ENCODE assay signal across 27 cellular contexts in the genomic region with DNA sequence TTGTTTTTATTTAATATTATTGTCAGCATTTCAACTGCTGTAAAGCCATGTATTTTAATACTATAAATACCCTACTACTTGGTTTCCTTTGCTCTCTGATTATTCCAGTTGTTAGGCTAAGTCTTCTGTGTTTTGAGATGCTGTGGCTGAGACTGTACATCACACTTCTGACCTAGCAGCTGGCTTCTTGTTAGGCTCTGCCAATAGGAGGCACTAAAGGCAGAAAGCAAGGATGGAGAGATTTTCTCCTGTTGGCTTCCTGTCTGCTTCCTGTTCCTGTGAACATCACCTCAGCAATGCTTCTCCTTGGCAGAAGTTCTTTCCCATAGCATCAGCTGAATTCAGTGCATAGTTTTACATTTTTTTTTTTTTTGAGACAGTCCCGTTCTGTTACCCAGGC.
DNase-seq lines count a peak whose midpoint lies in the region; ATAC-seq and TF ChIP-seq lines count a peak whose summit lies in the region.
"Had no signal": no experiment of that assay in that cellular context is flagged by ENCODE, and none has a peak within 500 bp of the region (broad histone marks: within the 10 kb centered on the region; RNA-seq: fewer than 3 reads in every experiment).

No MANE protein-coding gene starts in this region.

- no peak for DNase-seq in SK-N-SH
- peak; percentile 29 for DNase-seq in SK-MEL-5 (ENCODE audit: low read depth, low spot score)
- DNase-seq in fibroblast of mammary gland (ENCODE audit: low read depth), result peak; percentile 9
- DNase-seq in transverse colon, result no peak
- no peak for DNase-seq in COLO668 (lab: John Stamatoyannopoulos, UW; ENCODE audit: unreplicated experiment)
- DNase-seq in activated CD8-positive, alpha-beta memory T cell treated with anti-CD3 and anti-CD28 coated beads, Interleukin-2, amount 10 ng/mL, durations not matched to agents 7 days and 5 days, result no peak
- DNase-seq in DMS53 treated with DMSO at 0.1 percent for 48 hours (lab: John Stamatoyannopoulos, UW; ENCODE audit: unreplicated experiment), result no peak
- DNase-seq: 8988T; activated CD4-positive, CD25-positive, alpha-beta regulatory T cell; activated naive CD4-positive, alpha-beta T cell treated with anti-CD3 and anti-CD28 coated beads for 36 hours; CD4-positive, alpha-beta memory T cell; dermis blood vessel endothelial cell; left cardiac atrium; NCI-H1105 treated with DMSO at 0.1 percent for 48 hours; NCI-H1930; NCI-H2171 treated with DMSO at 0.1 percent for 48 hours; NCI-H510A treated with DMSO at 0.1 percent for 48 hours; nephron progenitor cell; pancreas; stimulated activated naive B cell treated with anti-CD40 and anti-IgM and Interleukin-4, amounts not matched to agents 10 μg/mL and 1 μg/mL and 100 μg/mL, for 72 hours; substantia nigra; upper lobe of right lung had no signal

- H3K27me3 Mint-ChIP-seq in activated CD8-positive, alpha-beta memory T cell treated with anti-CD3 and anti-CD28 coated beads, Interleukin-2, amount 10 ng/mL, durations not matched to agents 7 days and 5 days, result peaks cover 29% of the 10 kb centered on the region

- POLR2A ChIA-PET in SK-N-SH (lab: Yijun Ruan, JAX), result no interaction called here

- 60% methylated on average over 1 of the region's 1 CpG for WGBS in SK-N-SH (ENCODE audit: low lambda C conversion rate)
- 73 to 83% methylated on average over 1 of the region's 1 CpG for WGBS in transverse colon (ENCODE audit: low coverage in 1 of 2), 2 donors

- H3K27me3 ChIP-seq in SK-N-SH (ENCODE audit: insufficient read depth) (peaks cover 6% of the 10 kb centered on the region; the same call in 1 of the 2 replicates), transverse colon (peaks cover 18% of the 10 kb centered on the region)
- H3K27me3 ChIP-seq: pancreas had no signal

- H3K4me1 ChIP-seq in SK-N-SH (ENCODE audit: control insufficient read depth in 1 of 2, insufficient read depth in 2 of 2, low read depth in 1 of 2, low read length in 1 of 2) (no peaks in the 10 kb centered on the region), transverse colon (no peaks in the 10 kb centered on the region)
- H3K4me1 ChIP-seq: pancreas, upper lobe of right lung had no signal

- H3F3A ChIP-seq in SK-N-SH (replicated peaks; ENCODE audit: insufficient read depth), result no peaks in the 10 kb centered on the region

- no peaks in the 10 kb centered on the region for H4K20me1 ChIP-seq in SK-N-SH (ENCODE audit: insufficient read depth)

- in situ Hi-C loops in SK-MEL-5 (cut with HindIII; ENCODE audit: low pct_unique_long_range_greater_than_20kb, low sequenced_read_pairs), result no loop called here
- in situ Hi-C loops in transverse colon (cut with MboI; ENCODE audit: low pct_ligation_motif_present in 1 of 4, low pct_unique_long_range_greater_than_20kb in 1 of 4, low sequenced_read_pairs in 3 of 4), result no loop called here

- ATAC-seq in SK-N-SH treated with all-trans-retinoic acid at 6 μM for 48 hours, result no peak
- ATAC-seq in activated CD8-positive, alpha-beta memory T cell treated with anti-CD3 and anti-CD28 coated beads, Interleukin-2, amount 10 ng/mL, durations not matched to agents 7 days and 5 days, result no peak
- ATAC-seq: K562; left cardiac atrium; pancreas; stimulated activated naive B cell treated with anti-CD40 and anti-IgM and Interleukin-4, amounts not matched to agents 10 μg/mL and 1 μg/mL and 100 μg/mL, for 72 hours; upper lobe of right lung had no signal

- TF ChIP-seq RAD21 in SK-N-SH (IDR thresholded peaks at IDR 0.05; ENCODE audit: low read length), result no peak

- no peaks in the 10 kb centered on the region for H3K36me3 Mint-ChIP-seq in activated CD8-positive, alpha-beta memory T cell treated with anti-CD3 and anti-CD28 coated beads, Interleukin-2, amount 10 ng/mL, durations not matched to agents 7 days and 5 days
- H3K36me3 Mint-ChIP-seq: CD4-positive, alpha-beta memory T cell; stimulated activated naive B cell treated with anti-CD40 and anti-IgM and Interleukin-4, amounts not matched to agents 10 μg/mL and 1 μg/mL and 100 μg/mL, for 72 hours had no signal

- no peak overlapping the region for H2AFZ ChIP-seq in SK-N-SH (ENCODE audit: low read depth)
- H2AFZ ChIP-seq: hepatocyte had no signal

- no peak for TF ChIP-seq POLR2A in transverse colon (IDR thresholded peaks at IDR 0.05)

- H3K36me3 ChIP-seq in SK-N-SH (replicated peaks in 1 of 2; ENCODE audit: control insufficient read depth in 1 of 2, insufficient read depth in 2 of 2, low read length in 1 of 2), result no peaks in the 10 kb centered on the region
- no peaks in the 10 kb centered on the region for H3K36me3 ChIP-seq in transverse colon
- H3K36me3 ChIP-seq: pancreas, upper lobe of right lung had no signal

- no peak overlapping the region for H3K27ac ChIP-seq in SK-N-SH (ENCODE audit: low read depth in 2 of 2, low read length in 1 of 2)
- no peak overlapping the region for H3K27ac ChIP-seq in transverse colon
- H3K27ac ChIP-seq: hepatocyte, pancreas, skin epidermis, upper lobe of right lung had no signal

- no peak overlapping the region for H3K4me2 ChIP-seq in SK-N-SH
- H3K4me2 ChIP-seq: hepatocyte had no signal

- CTCF ChIA-PET in SK-N-SH (lab: Yijun Ruan, JAX), result interaction anchor here (0.6 to 1.9 kb wide), 9 partner anchors 11 to 1122 kb away, joined by 3 to 17 read pairs (median 3); no protein-coding TSS in a partner anchor
- CTCF ChIA-PET in activated CD8-positive, alpha-beta memory T cell treated with anti-CD3 and anti-CD28 coated beads, Interleukin-2, amount 10 ng/mL, durations not matched to agents 7 days and 5 days (lab: Charles Lee), result no interaction called here

- no peak overlapping the region for H3K27ac Mint-ChIP-seq in activated CD8-positive, alpha-beta memory T cell treated with anti-CD3 and anti-CD28 coated beads, Interleukin-2, amount 10 ng/mL, durations not matched to agents 7 days and 5 days
- H3K27ac Mint-ChIP-seq: activated naive CD4-positive, alpha-beta T cell treated with anti-CD3 and anti-CD28 coated beads for 36 hours; activated T-helper 1 cell treated with anti-CD3 and anti-CD28 coated beads, Interleukin-12 subunit alpha, Interleukin-12 subunit beta, Interleukin-2, Interleukin-4 antibody, amounts not matched to agents 30 ng/mL and 10 ng/mL and 1 ng/mL, durations not matched to agents 14 hours and 24 hours and 36 hours; CD4-positive, alpha-beta memory T cell; nephron progenitor cell; stimulated activated naive B cell treated with anti-CD40 and anti-IgM and Interleukin-4, amounts not matched to agents 10 μg/mL and 1 μg/mL and 100 μg/mL, for 72 hours had no signal

- H3K9me2 ChIP-seq in SK-N-SH, result no peaks in the 10 kb centered on the region

- intact Hi-C loops in transverse colon (cut with DNase I; ENCODE audit: low total_unique reads), result loop anchor here (10.0 kb wide), 1 partner anchor 154 kb away; a partner anchor contains a TSS

- H3K9ac ChIP-seq in SK-N-SH, result no peak overlapping the region

- no peak overlapping the region for H3K4me3 Mint-ChIP-seq in activated CD8-positive, alpha-beta memory T cell treated with anti-CD3 and anti-CD28 coated beads, Interleukin-2, amount 10 ng/mL, durations not matched to agents 7 days and 5 days
- H3K4me3 Mint-ChIP-seq: activated naive CD4-positive, alpha-beta T cell treated with anti-CD3 and anti-CD28 coated beads for 36 hours; activated T-helper 1 cell treated with anti-CD3 and anti-CD28 coated beads, Interleukin-12 subunit alpha, Interleukin-12 subunit beta, Interleukin-2, Interleukin-4 antibody, amounts not matched to agents 30 ng/mL and 10 ng/mL and 1 ng/mL, durations not matched to agents 14 hours and 24 hours and 36 hours; CD4-positive, alpha-beta memory T cell; nephron progenitor cell; stimulated activated naive B cell treated with anti-CD40 and anti-IgM and Interleukin-4, amounts not matched to agents 10 μg/mL and 1 μg/mL and 100 μg/mL, for 72 hours had no signal

- no peaks in the 10 kb centered on the region for H3K9me3 ChIP-seq in SK-N-SH
- H3K9me3 ChIP-seq in transverse colon, result no peaks in the 10 kb centered on the region
- H3K9me3 ChIP-seq: pancreas, upper lobe of right lung had no signal

- no peaks in the 10 kb centered on the region for H3K79me2 ChIP-seq in SK-N-SH (ENCODE audit: insufficient read depth)
- H3K79me2 ChIP-seq: hepatocyte had no signal

- TF ChIP-seq EP300 in SK-N-SH (IDR thresholded peaks at IDR 0.05; ENCODE audit: borderline replicate concordance in 1 of 2, low read depth in 1 of 2, low read length in 1 of 2) (no peak), transverse colon (IDR thresholded peaks at IDR 0.05; ENCODE audit: low read depth) (no peak)

- H3K4me3 ChIP-seq in SK-N-SH (ENCODE audit: low read depth in 2 of 2, low read length in 1 of 2) (no peak overlapping the region), fibroblast of mammary gland (ENCODE audit: control insufficient read depth, low read depth, low read length) (no peak overlapping the region), transverse colon (no peak overlapping the region)
- H3K4me3 ChIP-seq: hepatocyte, K562, pancreas, skin epidermis, upper lobe of right lung had no signal

- no peaks in the 10 kb centered on the region for H3K9me3 Mint-ChIP-seq in activated CD8-positive, alpha-beta memory T cell treated with anti-CD3 and anti-CD28 coated beads, Interleukin-2, amount 10 ng/mL, durations not matched to agents 7 days and 5 days (ENCODE audit: low read depth)
- H3K9me3 Mint-ChIP-seq: activated naive CD4-positive, alpha-beta T cell treated with anti-CD3 and anti-CD28 coated beads for 36 hours; activated T-helper 1 cell treated with anti-CD3 and anti-CD28 coated beads, Interleukin-12 subunit alpha, Interleukin-12 subunit beta, Interleukin-2, Interleukin-4 antibody, amounts not matched to agents 30 ng/mL and 10 ng/mL and 1 ng/mL, durations not matched to agents 14 hours and 24 hours and 36 hours; nephron progenitor cell; stimulated activated naive B cell treated with anti-CD40 and anti-IgM and Interleukin-4, amounts not matched to agents 10 μg/mL and 1 μg/mL and 100 μg/mL, for 72 hours had no signal

- no peaks in the 10 kb centered on the region for H3K4me1 Mint-ChIP-seq in activated CD8-positive, alpha-beta memory T cell treated with anti-CD3 and anti-CD28 coated beads, Interleukin-2, amount 10 ng/mL, durations not matched to agents 7 days and 5 days
- H3K4me1 Mint-ChIP-seq: CD4-positive, alpha-beta memory T cell; nephron progenitor cell; stimulated activated naive B cell treated with anti-CD40 and anti-IgM and Interleukin-4, amounts not matched to agents 10 μg/mL and 1 μg/mL and 100 μg/mL, for 72 hours had no signal

- peak; percentile 16; the same call in 1 of the 2 replicates for TF ChIP-seq CTCF in SK-N-SH (IDR thresholded peaks at IDR 0.05)
- no peak for TF ChIP-seq CTCF in fibroblast of mammary gland (conservative IDR thresholded peaks at IDR 0.05; ENCODE audit: control insufficient read depth, insufficient read depth, low read depth, low read length)
- no peak for TF ChIP-seq CTCF in transverse colon (IDR thresholded peaks at IDR 0.05)

TF ChIP-seq in SK-N-SH, 30 proteins besides CTCF, POLR2A, EP300 and RAD21 (continues in another document):
- no peak for TF ChIP-seq EZH2phosphoT487 (IDR thresholded peaks at IDR 0.05; ENCODE audit: borderline replicate concordance, low read depth)

Comparison
In these comparisons a context has a peak if more than half of its experiments do, and no peak if none do; other contexts are left out.
1. DNase-seq: peak in SK-MEL-5 (single experiment) and fibroblast of mammary gland (single experiment); none in SK-N-SH (single experiment), transverse colon (single experiment), COLO668 (single experiment), activated CD8-positive, alpha-beta memory T cell treated with anti-CD3 and anti-CD28 coated beads, Interleukin-2, amount 10 ng/mL, durations not matched to agents 7 days and 5 days (single experiment) and DMS53 treated with DMSO at 0.1 percent for 48 hours (single experiment).